In the genomic region with DNA sequence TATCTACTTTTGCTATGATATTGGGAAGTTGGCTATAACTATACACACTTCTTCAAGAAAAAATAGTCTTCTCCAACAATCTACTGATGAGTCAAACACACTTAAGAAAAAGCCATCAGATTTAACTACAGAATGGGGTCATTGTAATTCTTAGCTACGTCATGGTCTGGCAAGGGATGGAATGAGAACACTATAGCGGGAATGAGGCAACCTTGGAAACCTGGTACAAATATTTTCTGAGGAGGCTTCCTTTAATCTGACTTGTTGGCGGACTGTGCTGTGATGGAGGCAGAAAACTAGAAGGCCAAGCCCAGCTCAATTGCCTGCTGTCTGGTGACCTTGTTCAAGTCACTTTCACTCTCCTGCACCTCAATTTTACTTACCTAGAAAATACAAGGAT, we compare ENCODE assay signal across 21 cellular contexts.
DNase-seq lines count a peak whose midpoint lies in the region; ATAC-seq, FAIRE-seq and TF ChIP-seq lines count a peak whose summit lies in the region.
"Had no signal": no experiment of that assay in that cellular context is flagged by ENCODE, and none has a peak within 500 bp of the region (broad histone marks: within the 10 kb centered on the region; RNA-seq: fewer than 3 reads in every experiment).

No MANE protein-coding gene starts in this region.

- no peaks in the 10 kb centered on the region for H4K20me1 ChIP-seq in HepG2 (ENCODE audit: insufficient read depth, low read length)

- H3K36me3 ChIP-seq in HepG2 (replicated peaks in 1 of 2; ENCODE audit: control insufficient read depth in 1 of 2, insufficient read depth in 2 of 2, low read length in 2 of 2) = no peaks in the 10 kb centered on the region
- H3K36me3 ChIP-seq in right lobe of liver = no peaks in the 10 kb centered on the region
- no peaks in the 10 kb centered on the region for H3K36me3 ChIP-seq in brain microvascular endothelial cell (replicated peaks)
- H3K36me3 ChIP-seq in effector memory CD4-positive, alpha-beta T cell (ENCODE audit: control insufficient read depth, insufficient read depth, low read length) = no peaks in the 10 kb centered on the region
- H3K36me3 ChIP-seq: HAP-1 had no signal

- TF ChIP-seq RAD21 in HepG2 (CRISPR knock-in tag; IDR thresholded peaks at IDR 0.05) = no peak

- FAIRE-seq in HepG2 (lab: Jason Lieb, UNC) = no peak
- FAIRE-seq: D721Med, G401.6, K562 had no signal

- ATAC-seq in HepG2 (no peak), right lobe of liver (no peak)
- ATAC-seq: CD8-positive, alpha-beta T cell; K562 had no signal

- CTCF ChIA-PET in HepG2 (lab: Yijun Ruan, JAX; ENCODE audit: low intra/inter-chr PET ratio, low total read pairs) = no interaction called here

- TF ChIP-seq POLR2A in HepG2 (IDR thresholded peaks at IDR 0.05; ENCODE audit: insufficient read depth in 1 of 2, low read depth in 2 of 2, low read length in 2 of 2) (no peak), right lobe of liver (IDR thresholded peaks at IDR 0.05) (no peak)

- H3K79me2 ChIP-seq in HepG2 (ENCODE audit: insufficient read depth, low read length) = no peaks in the 10 kb centered on the region

- H2AFZ ChIP-seq in HepG2 (ENCODE audit: low read length) = no peak overlapping the region

- no peak for TF ChIP-seq EP300 in HepG2 (IDR thresholded peaks at IDR 0.05; ENCODE audit: low read depth in 2 of 2, low read length in 2 of 2)
- no peak for TF ChIP-seq EP300 in HepG2 (CRISPR knock-in tag; IDR thresholded peaks at IDR 0.05; ENCODE audit: borderline replicate concordance)

- no peaks in the 10 kb centered on the region for H3K4me1 ChIP-seq in HepG2 (ENCODE audit: insufficient read depth, low read length)
- H3K4me1 ChIP-seq in right lobe of liver = no peaks in the 10 kb centered on the region
- H3K4me1 ChIP-seq in effector memory CD4-positive, alpha-beta T cell (ENCODE audit: control insufficient read depth, insufficient read depth, low read length, poor library complexity, severe bottlenecking) = no peaks in the 10 kb centered on the region
- H3K4me1 ChIP-seq: HAP-1 had no signal

- no peak overlapping the region for H3K4me2 ChIP-seq in HepG2 (ENCODE audit: low read depth, low read length)

- no peak overlapping the region for H3K27ac ChIP-seq in HepG2 (ENCODE audit: extremely low read length, insufficient read depth, low read length)
- no peak overlapping the region for H3K27ac ChIP-seq in right lobe of liver
- H3K27ac ChIP-seq in brain microvascular endothelial cell = peak overlapping the region; percentile 19
- H3K27ac ChIP-seq in effector memory CD4-positive, alpha-beta T cell (ENCODE audit: insufficient read depth, low read length, poor library complexity, severe bottlenecking) = no peak overlapping the region
- H3K27ac ChIP-seq: HL-60 had no signal

- 38% methylated on average over 3 of the region's 3 CpGs for WGBS in HepG2 (ENCODE audit: low lambda C conversion rate)
- 72% methylated on average over 3 of the region's 3 CpGs for WGBS in right lobe of liver (ENCODE audit: insufficient coverage, low coverage, low lambda C conversion rate, missing lambda C conversion rate)

- POLR2A ChIA-PET in HepG2 (lab: Yijun Ruan, JAX) = interaction anchor here (1.0 kb wide), 1 partner anchor 586 kb away, joined by 3 read pairs; a partner anchor contains a TSS

- DNase-seq in HepG2 (ENCODE audit: low spot score) (no peak), right lobe of liver (no peak), brain microvascular endothelial cell (peak; percentile 63), kidney tubule cell (ENCODE audit: low spot score) (peak; percentile 33), stromal cell of bone marrow (ENCODE audit: low read depth) (peak; percentile 15), NCI-H1930 (lab: John Stamatoyannopoulos, UW) (no peak)
- DNase-seq in effector memory CD4-positive, alpha-beta T cell = no peak
- no peak for DNase-seq in effector CD4-positive, alpha-beta T cell
- DNase-seq: 8988T; CD8-positive, alpha-beta T cell; DMS79; NCI-H1436 treated with DMSO at 0.1 percent for 48 hours; NCI-H2107; NCI-H345; NCI-H526; SHP77 had no signal

- intact Hi-C loops in HepG2 (cut with micrococcal nuclease; ENCODE audit: unreplicated experiment) (no loop called here), right lobe of liver (cut with DNase I) (no loop called here)

- H3K9me3 ChIP-seq in HepG2 (ENCODE audit: low read length) = no peaks in the 10 kb centered on the region; the same call in 1 of the 2 replicates
- no peaks in the 10 kb centered on the region for H3K9me3 ChIP-seq in right lobe of liver
- no peaks in the 10 kb centered on the region for H3K9me3 ChIP-seq in effector memory CD4-positive, alpha-beta T cell (ENCODE audit: control insufficient read depth, low read length)
- H3K9me3 ChIP-seq: HAP-1 had no signal

- BruUV-seq in HepG2 (replicated peaks; lab: Mats Ljungman, UMichigan) = no TSS peak

- no peak for TF ChIP-seq CTCF in HepG2 (CRISPR knock-in tag; IDR thresholded peaks at IDR 0.05)
- no peak for TF ChIP-seq CTCF in right lobe of liver (IDR thresholded peaks at IDR 0.05)
- no peak for TF ChIP-seq CTCF in brain microvascular endothelial cell (IDR thresholded peaks at IDR 0.05; ENCODE audit: low read depth, low read length, missing control alignments)

- H3K4me3 ChIP-seq in HepG2 (replicated peaks in 1 of 3; ENCODE audit: insufficient read depth in 1 of 3, low read depth in 2 of 3, low read length in 3 of 3) = no peak overlapping the region
- no peak overlapping the region for H3K4me3 ChIP-seq in right lobe of liver
- H3K4me3 ChIP-seq in brain microvascular endothelial cell (ENCODE audit: low read depth, low read length) = no peak overlapping the region
- no peak overlapping the region for H3K4me3 ChIP-seq in effector memory CD4-positive, alpha-beta T cell (ENCODE audit: insufficient read depth, low read depth, low read length, poor library complexity, severe bottlenecking)
- H3K4me3 ChIP-seq: HAP-1, K562 had no signal

- no peak overlapping the region for H3K9ac ChIP-seq in HepG2 (ENCODE audit: insufficient read depth, low read depth, low read length)

- in situ Hi-C loops in HepG2 (cut with HindIII; ENCODE audit: extremely low pct_ligation_motif_present, low pct_unique_long_range_greater_than_20kb) (no loop called here), brain microvascular endothelial cell (cut with HindIII; ENCODE audit: low pct_ligation_motif_present, low sequenced_read_pairs) (no loop called here)

- H3K27me3 ChIP-seq in HepG2 (ENCODE audit: control insufficient read depth in 1 of 2, insufficient read depth in 2 of 2, low read length in 2 of 2) (no peaks in the 10 kb centered on the region), right lobe of liver (no peaks in the 10 kb centered on the region), brain microvascular endothelial cell (replicated peaks) (no peaks in the 10 kb centered on the region)
- H3K27me3 ChIP-seq in effector memory CD4-positive, alpha-beta T cell (replicated peaks; ENCODE audit: control insufficient read depth, insufficient read depth, low read length, poor library complexity, severe bottlenecking) = no peaks in the 10 kb centered on the region

TF ChIP-seq in HepG2, 621 proteins besides CTCF, POLR2A, EP300 and RAD21:
- TF ChIP-seq CREB1 (IDR thresholded peaks at IDR 0.05) (peak; percentile 45; the same call in 1 of the 2 replicates), CREB1 (CRISPR knock-in tag; IDR thresholded peaks at IDR 0.05) (no peak), NRL (CRISPR knock-in tag; IDR thresholded peaks at IDR 0.05; ENCODE audit: borderline replicate concordance) (no peak)

Comparison
In these comparisons a context has a peak if more than half of its experiments do, and no peak if none do; other contexts are left out.
1. DNase-seq: peak in brain microvascular endothelial cell (single experiment), kidney tubule cell (single experiment) and stromal cell of bone marrow (single experiment); none in HepG2 (single experiment), right lobe of liver (0 of 3), NCI-H1930 (0 of 2), effector memory CD4-positive, alpha-beta T cell (0 of 3) and effector CD4-positive, alpha-beta T cell (single experiment).